8 cellular contexts compared by ENCODE assay signal in genomic region chrX:40176256-40176978, GRCh38.
DNase-seq lines count a peak whose midpoint lies in the region; ATAC-seq and TF ChIP-seq lines count a peak whose summit lies in the region.

No MANE protein-coding gene starts in this region.

- TF ChIP-seq POLR2A in stomach (IDR thresholded peaks at IDR 0.05), result no peak

- H3K79me2 ChIP-seq in Loucy (ENCODE audit: insufficient read depth, low read length), result peaks cover 34% of the 10 kb centered on the region

- ATAC-seq in GM18909 (IDR thresholded peaks at IDR 0.05; ENCODE audit: poor library complexity, unreplicated experiment) (peak; percentile 17), HG03039 (IDR thresholded peaks at IDR 0.05; ENCODE audit: unreplicated experiment) (no peak)

- TF ChIP-seq CTCF in Loucy (conservative IDR thresholded peaks at IDR 0.05; ENCODE audit: low read length), result no peak
- no peak for TF ChIP-seq CTCF in epithelial cell of esophagus (IDR thresholded peaks at IDR 0.05; ENCODE audit: insufficient read depth, low read depth, low read length, missing control alignments)
- no peak for TF ChIP-seq CTCF in stomach (IDR thresholded peaks at IDR 0.05)

- H4K20me1 ChIP-seq in Loucy (ENCODE audit: insufficient read depth, low read length, poor library complexity, severe bottlenecking), result no peaks in the 10 kb centered on the region

- WGBS in stomach, 5 donors, result 0 to 9% (median 1%) methylated on average over 14 to 82 of the region's 86 CpGs

- peaks cover 7% of the 10 kb centered on the region; the same call in 1 of the 2 replicates for H3F3A ChIP-seq in Loucy (ENCODE audit: low read depth)

- H3K4me2 ChIP-seq in Loucy (ENCODE audit: low read depth, low read length, poor library complexity, severe bottlenecking), result peak overlapping the region; percentile 96

- H3K36me3 ChIP-seq in Loucy (ENCODE audit: insufficient read depth, low read length) (no peaks in the 10 kb centered on the region), muscle layer of duodenum (ENCODE audit: control insufficient read depth in 1 of 2, insufficient read depth in 2 of 2, low read length in 2 of 2) (no peaks in the 10 kb centered on the region), stomach (no peaks in the 10 kb centered on the region)

- H3K4me1 ChIP-seq in Loucy (ENCODE audit: insufficient read depth, low read length, poor library complexity, severe bottlenecking) (peaks cover 29% of the 10 kb centered on the region), muscle layer of duodenum (ENCODE audit: control insufficient read depth in 1 of 2, insufficient read depth in 2 of 2, low read length in 2 of 2) (peaks cover 8 to 15% of the 10 kb centered on the region in 2 donors), stomach (peaks cover 12 to 54% (median 24%) of the 10 kb centered on the region in 4 donors)

- no peak overlapping the region for H2AFZ ChIP-seq in Loucy (ENCODE audit: low read length)

- H3K9me3 ChIP-seq in Loucy (ENCODE audit: insufficient read depth, low read depth, low read length) (no peaks in the 10 kb centered on the region), muscle layer of duodenum (ENCODE audit: control insufficient read depth in 1 of 2, low read length in 2 of 2) (no peaks in the 10 kb centered on the region), stomach (peaks cover 0 to 23% (median 2%) of the 10 kb centered on the region in 4 donors)

- intact Hi-C loops in stomach (cut with DNase I; ENCODE audit: low total_unique reads), result no loop called here

- peak; percentile 34 for DNase-seq in AG08395 (ENCODE audit: low spot score)
- DNase-seq in activated CD8-positive, alpha-beta memory T cell treated with anti-CD3 and anti-CD28 coated beads, Interleukin-2, amount 50 U/mL, for 4 hours, result peak; percentile 80
- DNase-seq in epithelial cell of esophagus (ENCODE audit: low read depth), result peak; percentile 10
- DNase-seq in stomach, result peak; percentile 70

- no peaks in the 10 kb centered on the region for H3K9me2 ChIP-seq in Loucy (replicated peaks; ENCODE audit: low read depth, low read length)

- H3K27me3 ChIP-seq in Loucy (ENCODE audit: insufficient read depth, low read length, poor library complexity, severe bottlenecking) (no peaks in the 10 kb centered on the region), muscle layer of duodenum (ENCODE audit: low read depth, low read length) (no peaks in the 10 kb centered on the region), stomach (peaks cover 0 to 46% (median 9%) of the 10 kb centered on the region in 3 donors)

- TF ChIP-seq EP300 in stomach (IDR thresholded peaks at IDR 0.05), result no peak

- H3K9ac ChIP-seq in Loucy (ENCODE audit: low read depth, low read length, poor library complexity, severe bottlenecking), result peak overlapping the region; percentile 100

- H3K4me3 ChIP-seq in Loucy (ENCODE audit: low read length, poor library complexity, severe bottlenecking) (peak overlapping the region; percentile 90), epithelial cell of esophagus (ENCODE audit: low read length) (peak overlapping the region; percentile 53), muscle layer of duodenum (ENCODE audit: low read depth in 1 of 2, low read length in 2 of 2) (peak overlapping the region; percentile 59 to 60), stomach (peak overlapping the region; percentile 46 to 57 (median 52))

- peak overlapping the region; percentile 83 for H3K27ac ChIP-seq in muscle layer of duodenum (ENCODE audit: low read length)
- peak overlapping the region; percentile 96 to 99 (median 98) for H3K27ac ChIP-seq in stomach

Comparison
In these comparisons a context has a peak if more than half of its experiments do, and no peak if none do; other contexts are left out.
1. DNase-seq: peak in every context shown above with its lines; median percentile 80 in activated CD8-positive, alpha-beta memory T cell treated with anti-CD3 and anti-CD28 coated beads, Interleukin-2, amount 50 U/mL, for 4 hours; 70 in stomach; 34 in AG08395; 10 in epithelial cell of esophagus.